Comparison of ENCODE assay signal across 13 cellular contexts in the genomic region with DNA sequence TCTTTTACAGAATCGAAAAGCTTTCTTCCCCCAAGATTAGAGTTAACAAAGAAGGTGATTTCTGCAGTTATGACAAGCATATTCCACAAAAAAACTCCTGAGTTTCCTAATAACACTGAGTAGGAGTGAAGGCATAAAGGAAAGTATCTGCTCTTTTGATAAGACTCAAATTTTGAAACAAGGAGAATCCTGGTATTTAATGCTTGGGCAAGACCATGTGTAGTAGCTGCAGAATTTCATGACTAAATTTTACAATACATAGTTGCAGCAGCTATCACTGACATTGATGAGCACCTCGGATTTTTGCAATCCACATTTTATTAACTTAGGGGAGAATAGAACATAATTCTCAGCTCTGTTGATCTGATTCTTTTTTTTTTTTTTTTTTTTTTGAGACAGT.
"Had no signal": no experiment of that assay in that cellular context is flagged by ENCODE, and none has a peak within 500 bp of the region (broad histone marks: within the 10 kb centered on the region; RNA-seq: fewer than 3 reads in every experiment).

No MANE protein-coding gene starts in this region.

- H3K4me1 ChIP-seq: gastroesophageal sphincter, pancreas had no signal

- H3K27me3 ChIP-seq: dorsolateral prefrontal cortex, gastroesophageal sphincter, pancreas had no signal

- ATAC-seq: activated naive CD4-positive, alpha-beta T cell treated with anti-CD3 and anti-CD28 coated beads, Interleukin-2, amount 50 U/mL, for 72 hours; esophagus mucosa had no signal

- DNase-seq: activated CD4-positive, alpha-beta T cell treated with anti-CD3 and anti-CD28 coated beads, Interleukin-2, amount 50 U/mL, for 1 hour; activated T-cell treated with anti-CD3 and anti-CD28 coated beads for 4 hours; anterior cingulate cortex; dorsolateral prefrontal cortex; kidney; left ventricle myocardium superior; nephron progenitor cell; pancreas; retina had no signal

- H3K27ac ChIP-seq: dorsolateral prefrontal cortex, gastroesophageal sphincter, skin epidermis had no signal

- H3K4me3 ChIP-seq: dorsolateral prefrontal cortex, gastroesophageal sphincter, pancreas, skin epidermis had no signal

- H3K36me3 ChIP-seq: gastroesophageal sphincter, pancreas had no signal

- H3K9me3 ChIP-seq: gastroesophageal sphincter, pancreas had no signal
